Comparison of ENCODE assay signal across 27 cellular contexts in genomic region chr2:106969777-106970176, GRCh38.
"Had no signal": no experiment of that assay in that cellular context is flagged by ENCODE, and none has a peak within 500 bp of the region (broad histone marks: within the 10 kb centered on the region; RNA-seq: fewer than 3 reads in every experiment).

No MANE protein-coding gene starts in this region.

- H3K4me3 ChIP-seq: ascending aorta, coronary artery, dorsolateral prefrontal cortex had no signal

- H3K4me1 ChIP-seq: ascending aorta had no signal

- H3K9me3 ChIP-seq: ascending aorta had no signal

- DNase-seq: activated CD4-positive, alpha-beta memory T cell treated with anti-CD3 and anti-CD28 coated beads for 36 hours; activated CD4-positive, alpha-beta T cell treated with anti-CD3 and anti-CD28 coated beads for 36 hours; activated CD4-positive, alpha-beta T cell treated with anti-CD3 and anti-CD28 coated beads, Interleukin-2, amount 10 ng/mL, durations not matched to agents 24 days and 14 days; activated CD4-positive, CD25-positive, alpha-beta regulatory T cell; activated CD4-positive, CD25-positive, alpha-beta regulatory T cell treated with anti-CD3 and anti-CD28 coated beads, Interleukin-2, amount 50 U/mL, for 72 hours; activated CD8-positive, alpha-beta memory T cell treated with anti-CD3 and anti-CD28 coated beads, Interleukin-2, amount 10 ng/mL, durations not matched to agents 7 days and 5 days; activated CD8-positive, alpha-beta memory T cell treated with anti-CD3 and anti-CD28 coated beads, Interleukin-2, amount 50 U/mL, for 4 hours; activated CD8-positive, alpha-beta T cell treated with anti-CD3 and anti-CD28 coated beads, Interleukin-2, amount 10 ng/mL, durations not matched to agents 7 days and 5 days; activated gamma-delta T cell; activated naive CD4-positive, alpha-beta T cell; activated naive CD4-positive, alpha-beta T cell treated with anti-CD3 and anti-CD28 coated beads, Interleukin-2, amount 10 ng/mL, durations not matched to agents 7 days and 5 days; activated naive CD8-positive, alpha-beta T cell treated with anti-CD3 and anti-CD28 coated beads, Interleukin-2, amount 10 ng/mL, durations not matched to agents 7 days and 5 days; activated T-cell treated with anti-CD3 and anti-CD28 coated beads, Interleukin-2, amount 50 U/mL, for 1 hour; activated T-cell treated with anti-CD3 and anti-CD28 coated beads, Interleukin-2, amount 50 U/mL, for 48 hours; brain microvascular endothelial cell; dorsolateral prefrontal cortex; effector memory CD4-positive, alpha-beta T cell; endodermal cell; foreskin fibroblast; head of caudate nucleus; T-helper 2 cell had no signal

- H3K27me3 ChIP-seq: ascending aorta, brain microvascular endothelial cell, dorsolateral prefrontal cortex had no signal

- ATAC-seq: activated CD4-positive, alpha-beta T cell treated with anti-CD3 and anti-CD28 coated beads for 36 hours; activated CD8-positive, alpha-beta memory T cell treated with anti-CD3 and anti-CD28 coated beads, Interleukin-2, amount 10 ng/mL, durations not matched to agents 7 days and 5 days; activated CD8-positive, alpha-beta T cell treated with anti-CD3 and anti-CD28 coated beads, Interleukin-2, amount 10 ng/mL, durations not matched to agents 7 days and 5 days; activated naive CD4-positive, alpha-beta T cell treated with anti-CD3 and anti-CD28 coated beads, Interleukin-2, amount 50 U/mL, for 72 hours; esophagus mucosa had no signal

- H3K27ac ChIP-seq: ascending aorta, coronary artery, dorsolateral prefrontal cortex had no signal

- FAIRE-seq: bronchial epithelial cell, frontal cortex had no signal

- H3K36me3 ChIP-seq: ascending aorta, brain microvascular endothelial cell had no signal
